ENCODE assay signal across 9 cellular contexts in the genomic region with DNA sequence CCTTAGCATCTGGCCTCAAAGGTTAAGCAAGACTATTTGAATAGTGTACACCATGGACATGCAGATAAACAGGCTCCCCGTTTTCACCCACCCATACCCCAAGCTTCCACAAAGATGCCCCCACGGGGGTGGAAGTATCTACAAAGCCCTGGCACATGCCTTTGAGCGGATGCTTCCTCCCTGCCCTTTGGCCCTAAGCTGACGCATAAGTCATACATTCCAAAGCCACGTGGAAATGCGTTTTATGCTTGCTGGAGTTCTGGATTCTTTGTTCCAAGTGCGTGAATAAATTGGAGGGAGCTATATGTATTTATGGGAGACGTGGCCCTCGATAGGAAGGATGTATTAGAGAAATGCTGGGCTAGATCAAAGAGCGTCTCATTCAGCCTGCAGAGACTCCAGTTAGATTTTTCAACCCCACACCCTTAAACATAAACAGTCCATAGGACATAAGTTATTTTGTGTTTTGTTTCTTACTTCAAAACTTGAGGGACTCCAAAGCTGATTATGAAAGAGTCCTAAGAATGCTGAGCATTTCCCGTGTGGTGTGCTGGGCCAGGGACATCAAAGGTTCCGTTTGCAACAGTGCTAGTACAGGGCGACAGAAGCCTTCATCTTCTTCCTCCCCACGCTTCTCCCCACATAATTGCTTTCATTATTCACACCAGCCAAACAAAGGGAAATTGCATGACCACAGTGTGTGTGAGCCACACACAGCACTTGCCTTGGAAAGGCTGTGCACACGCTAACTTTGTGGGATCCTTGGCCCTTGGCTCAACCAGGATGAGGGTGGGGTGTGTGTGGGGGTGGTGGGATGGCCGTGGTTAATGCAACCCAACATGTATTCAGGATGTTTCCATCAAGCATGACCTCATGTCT.
DNase-seq lines count a peak whose midpoint lies in the region; ATAC-seq and TF ChIP-seq lines count a peak whose summit lies in the region.
"Had no signal": no experiment of that assay in that cellular context is flagged by ENCODE, and none has a peak within 500 bp of the region (broad histone marks: within the 10 kb centered on the region; RNA-seq: fewer than 3 reads in every experiment).

No MANE protein-coding gene starts in this region.

- H2BK120ac ChIP-seq in mesenchymal stem cell (ENCODE audit: low read depth, low read length) = peak overlapping the region; percentile 90

- no peak overlapping the region for H3K27ac Mint-ChIP-seq in MCF 10A (ENCODE audit: low read depth, unreplicated experiment)

- no peak overlapping the region for H3K23ac ChIP-seq in mesenchymal stem cell (ENCODE audit: low read length in 2 of 2)

- in situ Hi-C loops in KBM-7 (cut with MboI; ENCODE audit: low pct_unique_long_range_greater_than_20kb, low sequenced_read_pairs) = no loop called here

- H3K36me3 ChIP-seq in mesenchymal stem cell (ENCODE audit: control insufficient read depth in 1 of 2, insufficient read depth in 2 of 2, low read depth in 1 of 2, low read length in 2 of 2) = no peaks in the 10 kb centered on the region

- no peaks in the 10 kb centered on the region for H3K27me3 Mint-ChIP-seq in MCF 10A (ENCODE audit: insufficient read depth, unreplicated experiment)

- peaks cover 21% of the 10 kb centered on the region for H3K4me1 ChIP-seq in mesenchymal stem cell (ENCODE audit: control insufficient read depth, insufficient read depth, low read depth, low read length)

- no peak overlapping the region for H2AFZ ChIP-seq in mesenchymal stem cell (ENCODE audit: low read depth, low read length)

- peak overlapping the region; percentile 21 for H2AK5ac ChIP-seq in mesenchymal stem cell (ENCODE audit: low read length, severe bottlenecking)

- H3K9me3 ChIP-seq in mesenchymal stem cell (ENCODE audit: control insufficient read depth, low read length) = no peaks in the 10 kb centered on the region

- peak overlapping the region; percentile 86 for H4K91ac ChIP-seq in mesenchymal stem cell (ENCODE audit: low read length)

- no peak overlapping the region for H2BK15ac ChIP-seq in mesenchymal stem cell (ENCODE audit: low read depth, poor library complexity, severe bottlenecking)

- H3K14ac ChIP-seq in mesenchymal stem cell (ENCODE audit: low read length in 2 of 2) = no peak overlapping the region

- no TSS peak for BruUV-seq in MCF 10A (replicated peaks; lab: Mats Ljungman, UMichigan)

- WGBS in mesenchymal stem cell = 8% methylated on average over 9 of the region's 16 CpGs

- H2BK5ac ChIP-seq in mesenchymal stem cell (ENCODE audit: low read depth, low read length, poor library complexity, severe bottlenecking) = no peak overlapping the region

- no peaks in the 10 kb centered on the region for H3K27me3 ChIP-seq in mesenchymal stem cell (ENCODE audit: control insufficient read depth in 1 of 2, insufficient read depth in 1 of 2, low read length in 2 of 2)

- no peak overlapping the region for H3K4me2 ChIP-seq in mesenchymal stem cell (ENCODE audit: low read length, poor library complexity, severe bottlenecking)

- H3K4me1 Mint-ChIP-seq in MCF 10A (ENCODE audit: insufficient read depth, unreplicated experiment) = peaks cover 13% of the 10 kb centered on the region

- TF ChIP-seq CTCF in AG09309 (IDR thresholded peaks at IDR 0.05; ENCODE audit: control insufficient read depth, insufficient read depth, low read depth, low read length, missing control alignments) = no peak
- no peak for TF ChIP-seq CTCF in MCF 10A (IDR thresholded peaks at IDR 0.05; ENCODE audit: unreplicated experiment)
- TF ChIP-seq CTCF in GM10266 (IDR thresholded peaks at IDR 0.05; ENCODE audit: control insufficient read depth, insufficient read depth, low read depth, missing control alignments) = no peak
- TF ChIP-seq CTCF in GM10248 (IDR thresholded peaks at IDR 0.05; ENCODE audit: control extremely low read depth, extremely low read depth, low read depth, missing control alignments) = no peak

- no peaks in the 10 kb centered on the region for H3K36me3 Mint-ChIP-seq in MCF 10A (ENCODE audit: insufficient read depth, unreplicated experiment)

- intact Hi-C loops in MCF 10A (cut with micrococcal nuclease) = loop anchor here (5.0 kb wide), 1 partner anchor 91 kb away; the partner anchor contains the start of genes ARSG and SLC16A6

- POLR2A ChIA-PET in MCF 10A (lab: Yijun Ruan, JAX) (interaction anchor here (0.7 kb wide), 1 partner anchor 883 kb away, joined by 3 read pairs; no protein-coding TSS in a partner anchor), GM10248 (lab: Yijun Ruan, JAX) (interaction anchor here (0.5 to 0.6 kb wide), 2 partner anchors 9 to 1032 kb away, joined by 3 to 4 read pairs; no protein-coding TSS in a partner anchor)

- H3K79me1 ChIP-seq in mesenchymal stem cell (replicated peaks; ENCODE audit: low read length, poor library complexity, severe bottlenecking) = no peaks in the 10 kb centered on the region

- no peaks in the 10 kb centered on the region for H3K9me3 Mint-ChIP-seq in MCF 10A (ENCODE audit: unreplicated experiment)

- H4K8ac ChIP-seq in mesenchymal stem cell (ENCODE audit: low read length) = peak overlapping the region; percentile 27

- H3K4me3 Mint-ChIP-seq in MCF 10A (ENCODE audit: unreplicated experiment) = no peak overlapping the region

- H3K9ac ChIP-seq in mesenchymal stem cell (ENCODE audit: low read length) = peak overlapping the region; percentile 62

- peak overlapping the region; percentile 11; the same call in 1 of the 2 replicates for H3K4me3 ChIP-seq in AG09309 (ENCODE audit: control insufficient read depth, low read depth, low read length)
- no peak overlapping the region for H3K4me3 ChIP-seq in mesenchymal stem cell (ENCODE audit: insufficient read depth in 1 of 2, low read depth in 1 of 2, low read length in 2 of 2)

- peak overlapping the region; percentile 40 to 88 for H3K18ac ChIP-seq in mesenchymal stem cell (ENCODE audit: low read depth in 1 of 2, low read length in 2 of 2)

- DNase-seq in AG09309 (ENCODE audit: low read depth) = peak; percentile 80
- peak; percentile 35 for DNase-seq in KBM-7
- peak; percentile 76 for DNase-seq in MCF 10A (ENCODE audit: unreplicated experiment)
- peak; percentile 97 for DNase-seq in mesenchymal stem cell
- DNase-seq in NCI-H1092 (lab: John Stamatoyannopoulos, UW) = no peak
- no peak for DNase-seq in GM10266 (ENCODE audit: extremely low spot score)
- no peak for DNase-seq in GM10248 (ENCODE audit: extremely low spot score)
- DNase-seq: NCI-H2227 treated with DMSO at 0.1 percent for 48 hours had no signal

- H2BK12ac ChIP-seq in mesenchymal stem cell (ENCODE audit: low read length in 2 of 2) = peak overlapping the region; percentile 12 to 84

- no peak for ATAC-seq in GM19452 (IDR thresholded peaks at IDR 0.05; ENCODE audit: unreplicated experiment)

- peak overlapping the region; percentile 20 to 81 for H3K4ac ChIP-seq in mesenchymal stem cell (ENCODE audit: low read depth in 1 of 2, low read length in 2 of 2)

- CTCF ChIA-PET in MCF 10A (lab: Yijun Ruan, JAX) = interaction anchor here (1.0 to 2.1 kb wide), 2 partner anchors 16 to 52 kb away, joined by 3 to 6 read pairs; no protein-coding TSS in a partner anchor
- CTCF ChIA-PET in GM10248 (lab: Yijun Ruan, JAX) = interaction anchor here (0.9 to 3.9 kb wide), 6 partner anchors 14 to 52 kb away, joined by 3 to 17 read pairs (median 3); no protein-coding TSS in a partner anchor

- peak overlapping the region; percentile 37 for H3K27ac ChIP-seq in mesenchymal stem cell (ENCODE audit: low read length, poor library complexity, severe bottlenecking)

Comparison
In these comparisons a context has a peak if more than half of its experiments do, and no peak if none do; other contexts are left out.
1. DNase-seq: peak in AG09309 (single experiment), KBM-7 (single experiment), MCF 10A (single experiment) and mesenchymal stem cell (single experiment); none in NCI-H1092 (single experiment), GM10266 (single experiment) and GM10248 (single experiment).